ENCODE assay signal across 9 cellular contexts in genomic region chr2:460861-461260, GRCh38.
DNase-seq lines count a peak whose midpoint lies in the region; ATAC-seq lines count a peak whose summit lies in the region.
"Had no signal": no experiment of that assay in that cellular context is flagged by ENCODE, and none has a peak within 500 bp of the region (broad histone marks: within the 10 kb centered on the region; RNA-seq: fewer than 3 reads in every experiment).

No MANE protein-coding gene starts in this region.

- peak; percentile 53 for DNase-seq in activated CD8-positive, alpha-beta memory T cell treated with anti-CD3 and anti-CD28 coated beads, Interleukin-2, amount 50 U/mL, for 48 hours
- DNase-seq in naive thymus-derived CD8-positive, alpha-beta T cell = peak in 9 of 10 donors; percentile 37 to 88 (median 81)
- DNase-seq in NCI-H2107 treated with DMSO at 0.1 percent for 48 hours (lab: John Stamatoyannopoulos, UW; ENCODE audit: unreplicated experiment) (no peak), occipital lobe (lab: John Stamatoyannopoulos, UW) (no peak), NCI-H524 treated with DMSO at 0.1 percent for 48 hours (lab: John Stamatoyannopoulos, UW) (no peak), GOT3 (lab: John Stamatoyannopoulos, UW) (no peak)
- DNase-seq: NCI-H1694 had no signal

- peaks cover 21 to 67% (median 28%) of the 10 kb centered on the region in 4 donors for H3K4me1 Mint-ChIP-seq in naive thymus-derived CD8-positive, alpha-beta T cell

- H3K9me3 Mint-ChIP-seq in naive thymus-derived CD8-positive, alpha-beta T cell = no peaks in the 10 kb centered on the region

- H3K36me3 Mint-ChIP-seq in naive thymus-derived CD8-positive, alpha-beta T cell = no peaks in the 10 kb centered on the region

- peak overlapping the region; percentile 10 to 94 (median 85) for H3K27ac Mint-ChIP-seq in naive thymus-derived CD8-positive, alpha-beta T cell

- POLR2A ChIA-PET in naive thymus-derived CD8-positive, alpha-beta T cell (lab: Charles Lee) = interaction anchor here (1.3 kb wide), 1 partner anchor 31 kb away, joined by 5 read pairs; no protein-coding TSS in a partner anchor

- H3K27me3 Mint-ChIP-seq in naive thymus-derived CD8-positive, alpha-beta T cell = peaks cover 21 to 91% (median 29%) of the 10 kb centered on the region in 5 donors

- peak overlapping the region; percentile 29 to 89 (median 74) for H3K4me3 Mint-ChIP-seq in naive thymus-derived CD8-positive, alpha-beta T cell

- ATAC-seq in GM18868 (IDR thresholded peaks at IDR 0.05; ENCODE audit: unreplicated experiment) (peak; percentile 78), HG03432 (IDR thresholded peaks at IDR 0.05; ENCODE audit: unreplicated experiment) (peak; percentile 86)
- peak; percentile 93 to 94 for ATAC-seq in naive thymus-derived CD8-positive, alpha-beta T cell

Comparison
In these comparisons a context has a peak if more than half of its experiments do, and no peak if none do; other contexts are left out.
1. DNase-seq: peak in activated CD8-positive, alpha-beta memory T cell treated with anti-CD3 and anti-CD28 coated beads, Interleukin-2, amount 50 U/mL, for 48 hours (single experiment) and naive thymus-derived CD8-positive, alpha-beta T cell (9 of 10); none in NCI-H2107 treated with DMSO at 0.1 percent for 48 hours (single experiment), occipital lobe (single experiment), NCI-H524 treated with DMSO at 0.1 percent for 48 hours (single experiment) and GOT3 (single experiment).
2. Peak in every context shown above with its lines, with median percentiles within 50 percentile points of each other: ATAC-seq.